ENCODE assay signal across 13 cellular contexts in genomic region chr4:111930658-111931057, GRCh38.
DNase-seq lines count a peak whose midpoint lies in the region; ATAC-seq, FAIRE-seq and TF ChIP-seq lines count a peak whose summit lies in the region.
"Had no signal": no experiment of that assay in that cellular context is flagged by ENCODE, and none has a peak within 500 bp of the region (broad histone marks: within the 10 kb centered on the region; RNA-seq: fewer than 3 reads in every experiment).

No MANE protein-coding gene starts in this region.

- TF ChIP-seq CTCF in BE2C (IDR thresholded peaks at IDR 0.05; ENCODE audit: low read depth, low read length): no peak

- peak; percentile 86 for FAIRE-seq in GM18507 (lab: Jason Lieb, UNC)

- H3K27me3 ChIP-seq in BE2C (no peaks in the 10 kb centered on the region), HAP-1 (ENCODE audit: low read depth) (peaks cover 29% of the 10 kb centered on the region)
- H3K27me3 ChIP-seq: cardiac muscle cell had no signal

- DNase-seq in GM18507 (ENCODE audit: extremely low spot score, insufficient read length, low read depth) (no peak), NOMO-1 (lab: John Stamatoyannopoulos, UW; ENCODE audit: unreplicated experiment in 2 of 2) (peak; percentile 77 to 83), NCI-H1930 (lab: John Stamatoyannopoulos, UW) (no peak), BE2C (no peak), HAP-1 (ENCODE audit: low spot score in 2 of 2) (no peak)
- DNase-seq in stimulated activated CD4-positive, alpha-beta T cell treated with anti-CD3 and anti-CD28 coated beads, Interleukin-4, amount 100 ng/mL, for 4 hours: no peak
- DNase-seq: Calu3; foreskin melanocyte; stimulated activated naive CD4-positive, alpha-beta T cell treated with Interleukin-2 at 50 U/mL for 16 hours had no signal

- ATAC-seq in GM21381 (IDR thresholded peaks at IDR 0.05; ENCODE audit: unreplicated experiment) (peak; percentile 100), HG03066 (IDR thresholded peaks at IDR 0.05; ENCODE audit: low read depth, unreplicated experiment) (peak; percentile 99)
- ATAC-seq: HCT116 had no signal

- no peaks in the 10 kb centered on the region for H3K9me3 ChIP-seq in BE2C
- no peaks in the 10 kb centered on the region for H3K9me3 ChIP-seq in HAP-1

- in situ Hi-C loops in HAP-1 (cut with MboI; ENCODE audit: low sequenced_read_pairs): no loop called here

- H3K4me1 ChIP-seq in BE2C (no peaks in the 10 kb centered on the region), HAP-1 (no peaks in the 10 kb centered on the region)

- no peaks in the 10 kb centered on the region for H3K36me3 ChIP-seq in BE2C
- no peaks in the 10 kb centered on the region for H3K36me3 ChIP-seq in HAP-1 (replicated peaks)
- H3K36me3 ChIP-seq: cardiac muscle cell had no signal

- H3K4me3 ChIP-seq in BE2C (ENCODE audit: low read depth, low read length) (no peak overlapping the region), HAP-1 (no peak overlapping the region)
- H3K4me3 ChIP-seq: cardiac muscle cell had no signal

Comparison
In these comparisons a context has a peak if more than half of its experiments do, and no peak if none do; other contexts are left out.
1. DNase-seq: peak in NOMO-1 (2 of 2); none in GM18507 (single experiment), NCI-H1930 (0 of 2), BE2C (single experiment), HAP-1 (0 of 2) and stimulated activated CD4-positive, alpha-beta T cell treated with anti-CD3 and anti-CD28 coated beads, Interleukin-4, amount 100 ng/mL, for 4 hours (0 of 2).